Comparison of ENCODE assay signal across 8 cellular contexts in the genomic region with DNA sequence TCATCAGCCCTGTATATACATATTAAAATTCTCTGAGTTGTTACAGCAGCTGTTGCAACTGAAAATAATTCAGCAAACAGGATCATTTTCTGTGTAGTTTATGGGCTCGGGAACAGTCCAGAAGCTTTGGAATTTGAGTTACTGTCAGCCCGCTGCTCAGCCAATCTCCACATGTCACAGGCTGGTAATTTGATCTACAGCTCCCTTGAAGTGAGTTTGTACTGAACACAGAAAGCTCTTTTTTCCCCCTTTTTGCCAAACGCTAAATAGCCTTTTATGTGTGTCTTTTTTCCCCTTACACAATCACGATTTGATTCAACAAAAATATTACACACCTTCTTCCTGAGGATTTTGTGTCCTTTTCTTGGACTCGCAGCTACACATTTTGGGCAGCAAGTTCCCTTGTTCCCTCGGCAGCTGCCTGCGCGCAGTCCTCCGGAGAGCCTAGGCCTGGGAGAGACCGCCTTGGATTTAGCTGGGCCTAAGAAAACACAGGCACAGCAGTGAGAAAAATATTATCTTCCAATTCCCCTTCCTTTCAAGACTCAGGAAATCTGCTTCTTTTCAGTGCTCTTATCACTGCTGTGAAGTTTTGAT.
DNase-seq lines count a peak whose midpoint lies in the region; ATAC-seq and TF ChIP-seq lines count a peak whose summit lies in the region.

No MANE protein-coding gene starts in this region.

- H3K36me3 Mint-ChIP-seq in glutamatergic neuron (ENCODE audit: unreplicated experiment) = no peaks in the 10 kb centered on the region

- TF ChIP-seq CTCF in PC-3 (conservative IDR thresholded peaks at IDR 0.05; ENCODE audit: low read depth, low read length) = no peak
- TF ChIP-seq CTCF in glutamatergic neuron (IDR thresholded peaks at IDR 0.05; ENCODE audit: partially characterized antibody, unreplicated experiment) = no peak

- DNase-seq in GM04503 (ENCODE audit: low read depth) = peak; percentile 47
- peak; percentile 12 for DNase-seq in PC-3
- DNase-seq in glutamatergic neuron = no peak
- DNase-seq in putamen (ENCODE audit: low spot score) = peak; percentile 34
- no peak for DNase-seq in NCI-H1436 (lab: John Stamatoyannopoulos, UW)
- DNase-seq in COLO668 (lab: John Stamatoyannopoulos, UW; ENCODE audit: unreplicated experiment) = no peak
- DNase-seq in HuH-7 (ENCODE audit: low spot score) = no peak
- no peak for DNase-seq in HPDE6-E6E7 (ENCODE audit: extremely low spot score)

- peaks cover 12% of the 10 kb centered on the region; the same call in 1 of the 2 replicates for H3K4me1 ChIP-seq in PC-3 (ENCODE audit: insufficient read depth, low read length)

- peaks cover 4% of the 10 kb centered on the region for H3K27me3 Mint-ChIP-seq in glutamatergic neuron (ENCODE audit: unreplicated experiment)

- H3K9me3 Mint-ChIP-seq in glutamatergic neuron (ENCODE audit: unreplicated experiment) = no peaks in the 10 kb centered on the region

- no peak overlapping the region for H2AFZ ChIP-seq in PC-3 (ENCODE audit: low read length)

- no peak overlapping the region for H3K9ac ChIP-seq in PC-3 (ENCODE audit: low read length)

- peak overlapping the region; percentile 64 for H3K4me3 Mint-ChIP-seq in glutamatergic neuron (ENCODE audit: unreplicated experiment)

- no peaks in the 10 kb centered on the region for H4K20me1 ChIP-seq in PC-3 (ENCODE audit: low read length)

- POLR2A ChIA-PET in PC-3 (lab: Charles Lee; ENCODE audit: unreplicated experiment) = no interaction called here

- peaks cover 16% of the 10 kb centered on the region for H3K4me1 Mint-ChIP-seq in glutamatergic neuron (ENCODE audit: low read depth, unreplicated experiment)

- intact Hi-C loops in PC-3 (cut with micrococcal nuclease) = loop anchor here (10.0 kb wide), 1 partner anchor 128 kb away; no protein-coding TSS in a partner anchor

- no peaks in the 10 kb centered on the region for H3K9me3 ChIP-seq in PC-3 (ENCODE audit: low read length)

- ATAC-seq in PC-3 = peak; percentile 79

- no TSS peak for BruUV-seq in PC-3 (replicated peaks; lab: Mats Ljungman, UMichigan)

- H3K36me3 ChIP-seq in PC-3 (ENCODE audit: low read depth, low read length) = no peaks in the 10 kb centered on the region

- CTCF ChIA-PET in PC-3 (lab: Charles Lee) = no interaction called here

- peak overlapping the region; percentile 64 for H3K27ac Mint-ChIP-seq in glutamatergic neuron (ENCODE audit: unreplicated experiment)

- no peaks in the 10 kb centered on the region for H3K9me2 ChIP-seq in PC-3 (replicated peaks; ENCODE audit: low read length)

- H3K27ac ChIP-seq in PC-3 (ENCODE audit: low read length) = no peak overlapping the region

- H3K4me2 ChIP-seq in PC-3 (ENCODE audit: low read length) = no peak overlapping the region

- H3K27me3 ChIP-seq in PC-3 (ENCODE audit: low read length) = no peaks in the 10 kb centered on the region

- no peaks in the 10 kb centered on the region for H3K79me2 ChIP-seq in PC-3 (ENCODE audit: low read length)

- no peak overlapping the region for H3K4me3 ChIP-seq in PC-3 (ENCODE audit: low read length)

- no peaks in the 10 kb centered on the region for H3F3A ChIP-seq in PC-3 (ENCODE audit: low read length, unreplicated experiment)

Comparison
In these comparisons a context has a peak if more than half of its experiments do, and no peak if none do; other contexts are left out.
1. DNase-seq: peak in GM04503 (single experiment), PC-3 (single experiment) and putamen (single experiment); none in glutamatergic neuron (single experiment), NCI-H1436 (single experiment), COLO668 (single experiment), HuH-7 (single experiment) and HPDE6-E6E7 (single experiment).